11 cellular contexts compared by ENCODE assay signal in genomic region chr22:41308544-41308947, GRCh38. TPM values are rescaled to one million over a fixed set of nuclear protein-coding genes. Genes with fewer than 3 reads are reported as not detected.
DNase-seq lines count a peak whose midpoint lies in the region; ATAC-seq and TF ChIP-seq lines count a peak whose summit lies in the region.
"Had no signal": no experiment of that assay in that cellular context is flagged by ENCODE, and none has a peak within 500 bp of the region (broad histone marks: within the 10 kb centered on the region; RNA-seq: fewer than 3 reads in every experiment).

No MANE protein-coding gene starts in this region.

- no peaks in the 10 kb centered on the region; the same call in 1 of the 2 replicates for H3K9me3 Mint-ChIP-seq in HFFc6

- peaks cover 49% of the 10 kb centered on the region for H3K36me3 Mint-ChIP-seq in HFFc6 (ENCODE audit: low read depth)

- H3K36me3 ChIP-seq in adipocyte (ENCODE audit: control insufficient read depth, insufficient read depth, low read length, severe bottlenecking): peaks cover 7% of the 10 kb centered on the region
- H3K36me3 ChIP-seq in skeletal muscle tissue (ENCODE audit: control insufficient read depth in 3 of 3, insufficient read depth in 3 of 3, low read length in 3 of 3): peaks cover 0 to 8% (median 0%) of the 10 kb centered on the region in 3 donors

- peak; percentile 16 for ATAC-seq in left ventricle myocardium superior
- no peak for ATAC-seq in HG02852 (IDR thresholded peaks at IDR 0.05; ENCODE audit: unreplicated experiment)
- ATAC-seq in GM21381 (IDR thresholded peaks at IDR 0.05; ENCODE audit: unreplicated experiment): no peak
- ATAC-seq: GM12878 had no signal

- peaks cover 50% of the 10 kb centered on the region for H3K4me1 Mint-ChIP-seq in HFFc6 (ENCODE audit: low read depth)

- no peaks in the 10 kb centered on the region for H3K27me3 ChIP-seq in adipocyte (replicated peaks; ENCODE audit: control insufficient read depth, insufficient read depth, low read length)
- no peaks in the 10 kb centered on the region for H3K27me3 ChIP-seq in skeletal muscle tissue (ENCODE audit: control insufficient read depth in 3 of 3, insufficient read depth in 3 of 3, low read length in 3 of 3)

- H3K9me3 ChIP-seq in adipocyte (ENCODE audit: control insufficient read depth, low read length): no peaks in the 10 kb centered on the region
- no peaks in the 10 kb centered on the region for H3K9me3 ChIP-seq in skeletal muscle tissue (ENCODE audit: control insufficient read depth in 3 of 3, low read length in 3 of 3)

- peak overlapping the region; percentile 75 for H3K27ac ChIP-seq in skeletal muscle tissue (ENCODE audit: low read depth, low read length)

- no peaks in the 10 kb centered on the region; the same call in 1 of the 2 replicates for H3K27me3 Mint-ChIP-seq in HFFc6 (ENCODE audit: insufficient read depth)

- no peak for TF ChIP-seq CTCF in HFFc6 (IDR thresholded peaks at IDR 0.05)

- DNase-seq in HFFc6 (no peak), adipocyte (ENCODE audit: low read depth) (no peak), left ventricle myocardium superior (peak; percentile 37), iPS-NIHi7 (ENCODE audit: extremely low spot score) (no peak), NCI-H82 treated with DMSO at 0.1 percent for 48 hours (lab: John Stamatoyannopoulos, UW; ENCODE audit: unreplicated experiment) (no peak)
- DNase-seq: activated gamma-delta T cell treated with Interleukin-2 at 50 U/mL for 16 hours; effector CD4-positive, alpha-beta T cell had no signal

- H3K4me3 ChIP-seq in adipocyte (ENCODE audit: low read length): no peak overlapping the region
- peak overlapping the region in 2 of 3 donors; percentile 22 to 30 for H3K4me3 ChIP-seq in skeletal muscle tissue (ENCODE audit: low read length in 3 of 3)
- H3K4me3 ChIP-seq: GM12878 had no signal

- peak overlapping the region; percentile 95 for H3K27ac Mint-ChIP-seq in HFFc6

- peak overlapping the region; percentile 27 for H3K9ac ChIP-seq in adipocyte (ENCODE audit: low read length)
- H3K9ac ChIP-seq in skeletal muscle tissue (ENCODE audit: low read depth in 1 of 3, low read length in 3 of 3): peak overlapping the region in 1 of 3 donors; percentile 75

- H3K4me1 ChIP-seq in adipocyte (ENCODE audit: control insufficient read depth, insufficient read depth, low read length) (peaks cover 26% of the 10 kb centered on the region), skeletal muscle tissue (ENCODE audit: control insufficient read depth in 3 of 3, insufficient read depth in 3 of 3, low read length in 3 of 3) (peaks cover 18 to 28% (median 23%) of the 10 kb centered on the region in 3 donors)

- no peak overlapping the region for H3K4me3 Mint-ChIP-seq in HFFc6

- intact Hi-C loops in left ventricle myocardium superior (cut with micrococcal nuclease): no loop called here

RNA-seq across cellular contexts. Expression of gene ZC3H7B, which starts 7.2 kb away (rescaled TPM):
- total RNA-seq in HFFc6 (2021; fragmentation: NEBNext Ultra II Directional; extraction: Animal tissue kit (Norgen Biotek cat#: 25700)): 100 to 1,000 TPM; 108 to 137 (median 130) TPM
- 47.6 TPM for total RNA-seq in left ventricle myocardium superior
- total RNA-seq in skeletal muscle tissue: 20.4 TPM

RNA-seq across cellular contexts. Expression of gene RANGAP1, which starts 22.6 kb away (rescaled TPM):
- total RNA-seq in HFFc6 (2021; fragmentation: NEBNext Ultra II Directional; extraction: Animal tissue kit (Norgen Biotek cat#: 25700)): 100 to 1,000 TPM; 215 to 249 (median 227) TPM
- total RNA-seq in left ventricle myocardium superior (46.2 TPM), skeletal muscle tissue (10.4 TPM)
